Comparison of ENCODE assay signal across 18 cellular contexts in the genomic region with DNA sequence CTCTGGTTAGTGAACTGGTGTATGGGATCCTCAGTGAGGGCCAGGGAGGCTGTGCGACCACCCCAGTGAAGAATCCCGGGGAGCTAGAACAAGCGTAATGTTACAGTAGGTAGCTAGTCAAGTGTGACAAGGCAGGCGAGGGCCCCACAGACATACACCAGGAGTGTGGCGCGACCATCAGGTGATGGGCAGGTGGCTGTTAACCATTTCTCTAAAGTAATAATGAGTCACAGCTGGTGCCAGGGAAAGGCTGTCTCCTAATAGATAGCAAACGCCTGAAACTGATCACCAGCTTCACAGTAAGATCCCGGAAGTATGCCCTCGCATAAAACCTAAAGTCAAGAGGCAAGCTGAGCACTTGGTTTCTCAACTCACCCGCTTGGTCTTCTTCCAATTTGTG.
DNase-seq lines count a peak whose midpoint lies in the region; ATAC-seq and TF ChIP-seq lines count a peak whose summit lies in the region.
"Had no signal": no experiment of that assay in that cellular context is flagged by ENCODE, and none has a peak within 500 bp of the region (broad histone marks: within the 10 kb centered on the region; RNA-seq: fewer than 3 reads in every experiment).

No MANE protein-coding gene starts in this region.

- H3K4me3 ChIP-seq in BLaER1 (peak overlapping the region; percentile 38), DND-41 (ENCODE audit: low read depth in 1 of 2, low read length in 2 of 2) (no peak overlapping the region)
- H3K4me3 ChIP-seq: neural progenitor cell, right lobe of liver had no signal

- H3K27me3 ChIP-seq in BLaER1 (no peaks in the 10 kb centered on the region), DND-41 (ENCODE audit: insufficient read depth, low read length, poor library complexity) (no peaks in the 10 kb centered on the region)
- H3K27me3 ChIP-seq: neural progenitor cell, right lobe of liver, testis had no signal

- DNase-seq in DND-41 (no peak), NCI-H2171 (lab: John Stamatoyannopoulos, UW) (peak; percentile 72), memory B cell (ENCODE audit: low spot score in 2 of 2) (no peak), dedifferentiated amniotic fluid mesenchymal stem cell (ENCODE audit: extremely low spot score) (no peak), OCI-M1 (lab: John Stamatoyannopoulos, UW) (no peak)
- no peak for DNase-seq in activated CD4-positive, CD25-positive, alpha-beta regulatory T cell (lab: John Stamatoyannopoulos, UW)
- DNase-seq: activated effector memory CD4-positive, alpha-beta T cell treated with anti-CD3 and anti-CD28 coated beads, Interleukin-2, amount 50 U/mL, for 16 hours; aorta; HCEC 1CT; NCI-H1048; right lobe of liver; stimulated activated CD4-positive, alpha-beta T cell treated with anti-CD3 and anti-CD28 coated beads, Interleukin-2, amount 100 ng/mL, for 24 hours; testis had no signal

- no peaks in the 10 kb centered on the region for H3K79me2 ChIP-seq in DND-41 (ENCODE audit: insufficient read depth, low read length)

- peak overlapping the region; percentile 82 for H3K4me2 ChIP-seq in BLaER1
- no peak overlapping the region for H3K4me2 ChIP-seq in DND-41 (ENCODE audit: insufficient read depth, low read length)
- H3K4me2 ChIP-seq: neural progenitor cell had no signal

- H4K20me1 ChIP-seq in BLaER1 (no peaks in the 10 kb centered on the region), DND-41 (ENCODE audit: insufficient read depth, low read length) (no peaks in the 10 kb centered on the region)

- H3K36me3 ChIP-seq in BLaER1: no peaks in the 10 kb centered on the region
- no peaks in the 10 kb centered on the region for H3K36me3 ChIP-seq in DND-41 (ENCODE audit: insufficient read depth, low read length)
- H3K36me3 ChIP-seq: neural progenitor cell, right lobe of liver had no signal

- H3K27me3 Mint-ChIP-seq in memory B cell: no peaks in the 10 kb centered on the region

- H3K9ac ChIP-seq in BLaER1: peak overlapping the region; percentile 93
- no peak overlapping the region; the same call in 1 of the 2 replicates for H3K9ac ChIP-seq in DND-41 (ENCODE audit: low read depth, low read length)
- H3K9ac ChIP-seq: neural progenitor cell had no signal

- no peaks in the 10 kb centered on the region for H3K9me3 Mint-ChIP-seq in memory B cell
- H3K9me3 Mint-ChIP-seq: neural progenitor cell had no signal

- H3K9me3 ChIP-seq in BLaER1 (no peaks in the 10 kb centered on the region), DND-41 (ENCODE audit: insufficient read depth, low read length, severe bottlenecking) (no peaks in the 10 kb centered on the region)
- H3K9me3 ChIP-seq: right lobe of liver, testis had no signal

- no peaks in the 10 kb centered on the region for H3K36me3 Mint-ChIP-seq in memory B cell
- H3K36me3 Mint-ChIP-seq: neural progenitor cell had no signal

- H3K4me1 ChIP-seq in BLaER1 (peaks cover 91% of the 10 kb centered on the region), DND-41 (ENCODE audit: insufficient read depth, low read length) (peaks cover 71% of the 10 kb centered on the region)

- no peak overlapping the region; the same call in 1 of the 2 replicates for H2AFZ ChIP-seq in DND-41 (ENCODE audit: low read depth, low read length)
- H2AFZ ChIP-seq: neural progenitor cell had no signal

- H3K4me3 Mint-ChIP-seq in memory B cell: no peak overlapping the region
- H3K4me3 Mint-ChIP-seq: neural progenitor cell had no signal

- H3K27ac ChIP-seq in BLaER1: peak overlapping the region; percentile 99
- peak overlapping the region; percentile 61 for H3K27ac ChIP-seq in DND-41 (ENCODE audit: low read length)
- H3K27ac ChIP-seq: neural progenitor cell, testis, VCaP had no signal

- peaks cover 9% of the 10 kb centered on the region for H3K4me1 Mint-ChIP-seq in memory B cell

- H3K27ac Mint-ChIP-seq in memory B cell: peak overlapping the region; percentile 58
- H3K27ac Mint-ChIP-seq: neural progenitor cell had no signal

- no peak for ATAC-seq in DND-41 (ENCODE audit: insufficient read depth, low read depth)
- ATAC-seq in memory B cell (ENCODE audit: low read depth): no peak
- ATAC-seq in HG02759 (IDR thresholded peaks at IDR 0.05; ENCODE audit: unreplicated experiment): no peak
- ATAC-seq: Panc1, right lobe of liver had no signal

- TF ChIP-seq CTCF in DND-41 (IDR thresholded peaks at IDR 0.05; ENCODE audit: borderline replicate concordance, extremely low read depth, low read length, poor library complexity, severe bottlenecking): no peak
